15 cellular contexts compared by ENCODE assay signal in genomic region chr13:43911871-43912270, GRCh38.
"Had no signal": no experiment of that assay in that cellular context is flagged by ENCODE, and none has a peak within 500 bp of the region (broad histone marks: within the 10 kb centered on the region; RNA-seq: fewer than 3 reads in every experiment).

No MANE protein-coding gene starts in this region.

- ATAC-seq: activated CD4-positive, CD25-positive, alpha-beta regulatory T cell treated with anti-CD3 and anti-CD28 coated beads, Interleukin-2, amount 50 U/mL, for 24 hours; activated T-cell treated with anti-CD3 and anti-CD28 coated beads, Interleukin-2, amount 50 U/mL, for 4 hours; naive thymus-derived CD8-positive, alpha-beta T cell; stimulated activated naive B cell treated with anti-CD40 and anti-IgM and Interleukin-4, amounts not matched to agents 10 μg/mL and 1 μg/mL and 100 μg/mL, for 72 hours had no signal

- H3K4me1 ChIP-seq: ascending aorta, breast epithelium had no signal

- H3K9me3 ChIP-seq: ascending aorta, breast epithelium, ovary, tibial nerve had no signal

- H3K4me3 Mint-ChIP-seq: activated CD4-positive, alpha-beta T cell treated with anti-CD3 and anti-CD28 coated beads, Interleukin-2, amount 10 ng/mL, durations not matched to agents 7 days and 5 days; activated naive CD4-positive, alpha-beta T cell treated with anti-CD3 and anti-CD28 coated beads, Interleukin-2, amount 10 ng/mL, durations not matched to agents 7 days and 5 days; activated T-cell treated with anti-CD3 and anti-CD28 coated beads, Interleukin-2, amount 50 U/mL, for 4 hours; naive thymus-derived CD8-positive, alpha-beta T cell; stimulated activated naive B cell treated with anti-CD40 and anti-IgM and Interleukin-4, amounts not matched to agents 10 μg/mL and 1 μg/mL and 100 μg/mL, for 72 hours; T-helper 1 cell treated with Interleukin-12 subunit alpha and Interleukin-12 subunit beta and Interleukin-4 antibody, amounts not matched to agents 30 μg/mL and 1 μg/mL, for 36 hours had no signal

- H3K27ac ChIP-seq: ascending aorta, breast epithelium, ovary, tibial nerve had no signal

- H3K4me3 ChIP-seq: ascending aorta, breast epithelium, ovary, tibial nerve had no signal

- H3K4me1 Mint-ChIP-seq: activated CD4-positive, alpha-beta T cell treated with anti-CD3 and anti-CD28 coated beads, Interleukin-2, amount 10 ng/mL, durations not matched to agents 7 days and 5 days; activated naive CD4-positive, alpha-beta T cell treated with anti-CD3 and anti-CD28 coated beads, Interleukin-2, amount 10 ng/mL, durations not matched to agents 7 days and 5 days had no signal

- H3K27ac Mint-ChIP-seq: activated CD4-positive, alpha-beta T cell treated with anti-CD3 and anti-CD28 coated beads, Interleukin-2, amount 10 ng/mL, durations not matched to agents 7 days and 5 days; activated naive CD4-positive, alpha-beta T cell treated with anti-CD3 and anti-CD28 coated beads, Interleukin-2, amount 10 ng/mL, durations not matched to agents 7 days and 5 days; naive thymus-derived CD8-positive, alpha-beta T cell; stimulated activated naive B cell treated with anti-CD40 and anti-IgM and Interleukin-4, amounts not matched to agents 10 μg/mL and 1 μg/mL and 100 μg/mL, for 72 hours; T-helper 1 cell treated with Interleukin-12 subunit alpha and Interleukin-12 subunit beta and Interleukin-4 antibody, amounts not matched to agents 30 μg/mL and 1 μg/mL, for 36 hours had no signal

- H3K36me3 Mint-ChIP-seq: activated naive CD4-positive, alpha-beta T cell treated with anti-CD3 and anti-CD28 coated beads, Interleukin-2, amount 10 ng/mL, durations not matched to agents 7 days and 5 days; naive thymus-derived CD8-positive, alpha-beta T cell; stimulated activated naive B cell treated with anti-CD40 and anti-IgM and Interleukin-4, amounts not matched to agents 10 μg/mL and 1 μg/mL and 100 μg/mL, for 72 hours had no signal

- DNase-seq: activated CD4-positive, alpha-beta T cell treated with anti-CD3 and anti-CD28 coated beads, Interleukin-2, amount 10 ng/mL, durations not matched to agents 7 days and 5 days; activated CD8-positive, alpha-beta memory T cell treated with anti-CD3 and anti-CD28 coated beads, Interleukin-2, amount 50 U/mL, for 4 hours; activated effector memory CD4-positive, alpha-beta T cell treated with Interleukin-2 at 50 U/mL for 16 hours; activated naive CD4-positive, alpha-beta T cell treated with anti-CD3 and anti-CD28 coated beads, Interleukin-2, amount 10 ng/mL, durations not matched to agents 7 days and 5 days; activated T-cell treated with anti-CD3 and anti-CD28 coated beads, Interleukin-2, amount 50 U/mL, for 4 hours; foreskin fibroblast; mesenchymal stem cell; naive thymus-derived CD8-positive, alpha-beta T cell; ovary; stimulated activated naive B cell treated with anti-CD40 and anti-IgM and Interleukin-4, amounts not matched to agents 10 μg/mL and 1 μg/mL and 100 μg/mL, for 72 hours had no signal

- H3K27me3 ChIP-seq: ascending aorta, breast epithelium, ovary, tibial nerve had no signal

- H3K9me3 Mint-ChIP-seq: activated CD4-positive, alpha-beta T cell treated with anti-CD3 and anti-CD28 coated beads, Interleukin-2, amount 10 ng/mL, durations not matched to agents 7 days and 5 days; activated naive CD4-positive, alpha-beta T cell treated with anti-CD3 and anti-CD28 coated beads, Interleukin-2, amount 10 ng/mL, durations not matched to agents 7 days and 5 days; activated T-cell treated with anti-CD3 and anti-CD28 coated beads, Interleukin-2, amount 50 U/mL, for 4 hours; naive thymus-derived CD8-positive, alpha-beta T cell; stimulated activated naive B cell treated with anti-CD40 and anti-IgM and Interleukin-4, amounts not matched to agents 10 μg/mL and 1 μg/mL and 100 μg/mL, for 72 hours; T-helper 1 cell treated with Interleukin-12 subunit alpha and Interleukin-12 subunit beta and Interleukin-4 antibody, amounts not matched to agents 30 μg/mL and 1 μg/mL, for 36 hours had no signal

- H3K36me3 ChIP-seq: ascending aorta, breast epithelium, ovary, tibial nerve had no signal
